Comparison of ENCODE assay signal across 18 cellular contexts in genomic region chr10:35276918-35277317, GRCh38.
"Had no signal": no experiment of that assay in that cellular context is flagged by ENCODE, and none has a peak within 500 bp of the region (broad histone marks: within the 10 kb centered on the region; RNA-seq: fewer than 3 reads in every experiment).

No MANE protein-coding gene starts in this region.

- ATAC-seq: esophagus mucosa; heart right ventricle; naive thymus-derived CD4-positive, alpha-beta T cell; right lobe of liver; stimulated activated effector memory CD8-positive, alpha-beta T cell treated with anti-CD3 and anti-CD28 coated beads, Interleukin-12 subunit alpha, Interleukin-12 subunit beta, amount 100 ng/mL, for 72 hours had no signal

- H3K36me3 Mint-ChIP-seq: stimulated activated effector memory CD8-positive, alpha-beta T cell treated with anti-CD3 and anti-CD28 coated beads, Interleukin-12 subunit alpha, Interleukin-12 subunit beta, amount 100 ng/mL, for 72 hours had no signal

- H3K27me3 ChIP-seq: colonic mucosa, ovary, right lobe of liver, upper lobe of left lung, uterus had no signal

- H3K9me3 ChIP-seq: colonic mucosa, ovary, right lobe of liver, tibial artery, upper lobe of left lung, uterus had no signal

- H3K27ac ChIP-seq: colonic mucosa, heart right ventricle, ovary, right lobe of liver, tibial artery, upper lobe of left lung, uterus had no signal

- H3K36me3 ChIP-seq: colonic mucosa, heart right ventricle, ovary, right lobe of liver, tibial artery, upper lobe of left lung, uterus had no signal

- H3K27me3 Mint-ChIP-seq: naive thymus-derived CD4-positive, alpha-beta T cell; progenitor cell of endocrine pancreas had no signal

- H3K4me3 Mint-ChIP-seq: naive thymus-derived CD4-positive, alpha-beta T cell; nephron progenitor cell; stimulated activated effector memory CD8-positive, alpha-beta T cell treated with anti-CD3 and anti-CD28 coated beads, Interleukin-12 subunit alpha, Interleukin-12 subunit beta, amount 100 ng/mL, for 72 hours; stimulated activated naive CD8-positive, alpha-beta T cell treated with anti-CD3 and anti-CD28 coated beads, Interleukin-15, Interleukin-2, amounts not matched to agents 100 ng/mL and 50 ng/mL, for 24 hours had no signal

- H3K27ac Mint-ChIP-seq: nephron progenitor cell; progenitor cell of endocrine pancreas; stimulated activated effector memory CD8-positive, alpha-beta T cell treated with anti-CD3 and anti-CD28 coated beads, Interleukin-12 subunit alpha, Interleukin-12 subunit beta, amount 100 ng/mL, for 72 hours; stimulated activated naive CD8-positive, alpha-beta T cell treated with anti-CD3 and anti-CD28 coated beads, Interleukin-15, Interleukin-2, amounts not matched to agents 100 ng/mL and 50 ng/mL, for 24 hours had no signal

- H3K4me1 Mint-ChIP-seq: naive thymus-derived CD4-positive, alpha-beta T cell; stimulated activated effector memory CD8-positive, alpha-beta T cell treated with anti-CD3 and anti-CD28 coated beads, Interleukin-12 subunit alpha, Interleukin-12 subunit beta, amount 100 ng/mL, for 72 hours had no signal

- DNase-seq: colonic mucosa; effector CD4-positive, alpha-beta T cell; heart right ventricle; hypothalamus; kidney glomerular epithelial cell; naive thymus-derived CD4-positive, alpha-beta T cell; nephron progenitor cell; ovary; right lobe of liver; stimulated activated CD4-positive, alpha-beta T cell treated with anti-CD3 and anti-CD28 coated beads, Interleukin-4, amount 100 ng/mL, for 1 hour; stimulated activated CD8-positive, alpha-beta memory T cell treated with anti-CD3 and anti-CD28 coated beads, Interleukin-4, amount 100 ng/mL, for 48 hours; tibial artery; upper lobe of left lung; uterus had no signal

- H3K4me3 ChIP-seq: colonic mucosa, heart right ventricle, ovary, right lobe of liver, tibial artery, upper lobe of left lung, uterus had no signal

- H3K4me1 ChIP-seq: colonic mucosa, heart right ventricle, right lobe of liver, tibial artery, upper lobe of left lung, uterus had no signal
